16 cellular contexts compared by ENCODE assay signal in genomic region chr15:43093026-43093425, GRCh38. TPM values are rescaled to one million over a fixed set of nuclear protein-coding genes. Genes with fewer than 3 reads are reported as not detected.
DNase-seq lines count a peak whose midpoint lies in the region; ATAC-seq and TF ChIP-seq lines count a peak whose summit lies in the region.
"Had no signal": no experiment of that assay in that cellular context is flagged by ENCODE, and none has a peak within 500 bp of the region (broad histone marks: within the 10 kb centered on the region; RNA-seq: fewer than 3 reads in every experiment).

No MANE protein-coding gene starts in this region.

- no peak for TF ChIP-seq POLR2A in IMR-90 (IDR thresholded peaks at IDR 0.05; ENCODE audit: low read depth, low read length)

- H2BK5ac ChIP-seq in IMR-90 (ENCODE audit: low read depth, low read length, poor library complexity, severe bottlenecking) = peak overlapping the region; percentile 35

- H3K79me2 ChIP-seq in neural progenitor cell (ENCODE audit: low read depth) = peaks cover 89% of the 10 kb centered on the region

- no peaks in the 10 kb centered on the region for H3K27me3 Mint-ChIP-seq in neural progenitor cell (ENCODE audit: insufficient read depth, low read depth)
- H3K27me3 Mint-ChIP-seq: activated naive CD8-positive, alpha-beta T cell treated with anti-CD3 and anti-CD28 coated beads, Interleukin-2, amount 10 ng/mL, durations not matched to agents 7 days and 5 days had no signal

- BruUV-seq in IMR-90 (replicated peaks; lab: Mats Ljungman, UMichigan) = no TSS peak

- H3K27ac ChIP-seq in IMR-90 (ENCODE audit: insufficient read depth, low read length) = peak overlapping the region; percentile 34; the same call in 1 of the 2 replicates
- H3K27ac ChIP-seq in lower lobe of right lung = peak overlapping the region; percentile 5
- no peak overlapping the region for H3K27ac ChIP-seq in neural progenitor cell
- H3K27ac ChIP-seq: BLaER1, foreskin keratinocyte, upper lobe of left lung had no signal

- H3K4me3 Mint-ChIP-seq in neural progenitor cell = no peak overlapping the region
- H3K4me3 Mint-ChIP-seq: activated naive CD8-positive, alpha-beta T cell treated with anti-CD3 and anti-CD28 coated beads, Interleukin-2, amount 10 ng/mL, durations not matched to agents 7 days and 5 days had no signal

- H3K18ac ChIP-seq in IMR-90 (ENCODE audit: low read depth, low read length) = no peak overlapping the region

- no peak overlapping the region for H4K8ac ChIP-seq in IMR-90 (ENCODE audit: low read depth in 2 of 2, low read length in 2 of 2)

- H3K4ac ChIP-seq in IMR-90 (ENCODE audit: low read depth, low read length) = no peak overlapping the region

- H3K9ac ChIP-seq in IMR-90 (ENCODE audit: low read depth, low read length) = no peak overlapping the region
- H3K9ac ChIP-seq in adipocyte (ENCODE audit: low read length) = peak overlapping the region; percentile 56
- H3K9ac ChIP-seq in neural progenitor cell = no peak overlapping the region
- H3K9ac ChIP-seq: BLaER1 had no signal

- H3K27ac Mint-ChIP-seq in neural progenitor cell = no peak overlapping the region
- H3K27ac Mint-ChIP-seq: activated naive CD8-positive, alpha-beta T cell treated with anti-CD3 and anti-CD28 coated beads, Interleukin-2, amount 10 ng/mL, durations not matched to agents 7 days and 5 days had no signal

- H2BK20ac ChIP-seq in IMR-90 (ENCODE audit: low read depth, low read length) = no peak overlapping the region

- H3K79me1 ChIP-seq in IMR-90 (ENCODE audit: low read depth in 1 of 2, low read length in 2 of 2) = peaks cover 9 to 65% of the 10 kb centered on the region in 2 experiments; a peak in 3 of 4 replicates

- ATAC-seq in IMR-90 (ENCODE audit: low read depth) (peak; percentile 77), lower lobe of right lung (peak; percentile 28 to 45), HG02798 (IDR thresholded peaks at IDR 0.05; ENCODE audit: poor library complexity, unreplicated experiment) (no peak), HG02623 (IDR thresholded peaks at IDR 0.05; ENCODE audit: unreplicated experiment) (no peak)
- ATAC-seq: foreskin keratinocyte had no signal

- no peak overlapping the region for H4K5ac ChIP-seq in IMR-90 (ENCODE audit: low read depth, low read length)

- no peaks in the 10 kb centered on the region for H3F3A ChIP-seq in neural progenitor cell (ENCODE audit: low read depth)

- H2AK9ac ChIP-seq in IMR-90 (replicated peaks; ENCODE audit: low read depth, low read length, poor library complexity) = no peak overlapping the region

- H3K36me3 ChIP-seq in IMR-90 (ENCODE audit: control insufficient read depth, insufficient read depth, low read length) = peaks cover 5% of the 10 kb centered on the region
- H3K36me3 ChIP-seq in adipocyte (ENCODE audit: control insufficient read depth, insufficient read depth, low read length, severe bottlenecking) = peaks cover 4% of the 10 kb centered on the region
- no peaks in the 10 kb centered on the region for H3K36me3 ChIP-seq in lower lobe of right lung
- no peaks in the 10 kb centered on the region for H3K36me3 ChIP-seq in neural progenitor cell

- in situ Hi-C loops in IMR-90 (cut with MboI; ENCODE audit: low sequenced_read_pairs) = no loop called here

- TF ChIP-seq CTCF in AG10803 (conservative IDR thresholded peaks at IDR 0.05; ENCODE audit: low read length) = no peak
- no peak for TF ChIP-seq CTCF in IMR-90 (conservative IDR thresholded peaks at IDR 0.05; ENCODE audit: low read depth, low read length)
- TF ChIP-seq CTCF in lower lobe of right lung (IDR thresholded peaks at IDR 0.05) = no peak
- no peak for TF ChIP-seq CTCF in neural progenitor cell (IDR thresholded peaks at IDR 0.05)

- no peak overlapping the region for H4K91ac ChIP-seq in IMR-90 (ENCODE audit: insufficient read depth, low read depth, low read length)

- H3K9me3 ChIP-seq in IMR-90 (ENCODE audit: control insufficient read depth, insufficient read depth, low read length) = no peaks in the 10 kb centered on the region
- no peaks in the 10 kb centered on the region for H3K9me3 ChIP-seq in adipocyte (ENCODE audit: control insufficient read depth, low read length)
- no peaks in the 10 kb centered on the region for H3K9me3 ChIP-seq in lower lobe of right lung
- H3K9me3 ChIP-seq in neural progenitor cell (ENCODE audit: low read depth) = no peaks in the 10 kb centered on the region
- H3K9me3 ChIP-seq: BLaER1, upper lobe of left lung had no signal

- H3K56ac ChIP-seq in IMR-90 (ENCODE audit: extremely low read depth, insufficient read depth, low read length) = no peak overlapping the region

- H3K27me3 ChIP-seq in IMR-90 (ENCODE audit: control insufficient read depth, insufficient read depth, low read length) (no peaks in the 10 kb centered on the region), adipocyte (replicated peaks; ENCODE audit: control insufficient read depth, insufficient read depth, low read length) (no peaks in the 10 kb centered on the region), lower lobe of right lung (ENCODE audit: low read depth) (no peaks in the 10 kb centered on the region), neural progenitor cell (no peaks in the 10 kb centered on the region)
- H3K27me3 ChIP-seq: BLaER1, foreskin keratinocyte, upper lobe of left lung had no signal

- H3K36me3 Mint-ChIP-seq in neural progenitor cell = peaks cover 21% of the 10 kb centered on the region

- no CpG with 5 or more reads among the region's 1 CpG for WGBS in IMR-90 (ENCODE audit: extremely low coverage in 2 of 2, insufficient read length in 1 of 2), 2 experiments

- TF ChIP-seq RAD21 in IMR-90 (IDR thresholded peaks at IDR 0.05; ENCODE audit: low read length) = no peak

- no peak overlapping the region for H2BK15ac ChIP-seq in IMR-90 (ENCODE audit: low read depth, low read length)

- no peak overlapping the region for H3K14ac ChIP-seq in IMR-90 (replicated peaks; ENCODE audit: low read depth, low read length)

- no peak overlapping the region; the same call in none of the 2 replicates for H3K4me2 ChIP-seq in IMR-90 (ENCODE audit: low read depth, low read length)
- no peak overlapping the region for H3K4me2 ChIP-seq in neural progenitor cell
- H3K4me2 ChIP-seq: BLaER1 had no signal

- intact Hi-C loops in IMR-90 (cut with micrococcal nuclease) = loop anchor here (10.0 kb wide), 1 partner anchor 92 kb away; the partner anchor contains the start of gene CCNDBP1
- intact Hi-C loops in lower lobe of right lung (cut with DNase I) = no loop called here

- dilution Hi-C loops in IMR-90 (cut with HindIII; ENCODE audit: low sequenced_read_pairs, unreplicated experiment) = no loop called here

- H3K4me3 ChIP-seq in AG10803 (ENCODE audit: low read length) (no peak overlapping the region), IMR-90 (ENCODE audit: insufficient read depth, low read depth, low read length) (no peak overlapping the region), adipocyte (ENCODE audit: low read length) (peak overlapping the region; percentile 24), lower lobe of right lung (no peak overlapping the region), neural progenitor cell (no peak overlapping the region)
- H3K4me3 ChIP-seq: BLaER1, coronary artery, upper lobe of left lung had no signal

- H4K20me1 ChIP-seq in IMR-90 (ENCODE audit: insufficient read depth, low read length) (peaks cover 26% of the 10 kb centered on the region), neural progenitor cell (ENCODE audit: low read depth) (no peaks in the 10 kb centered on the region)

- CTCF ChIA-PET in IMR-90 (lab: Yijun Ruan, JAX) = no interaction called here

- H3K4me1 ChIP-seq in IMR-90 (ENCODE audit: control insufficient read depth, insufficient read depth, low read length) = peaks cover 12% of the 10 kb centered on the region
- peaks cover 43% of the 10 kb centered on the region for H3K4me1 ChIP-seq in adipocyte (ENCODE audit: control insufficient read depth, insufficient read depth, low read length)
- peaks cover 20% of the 10 kb centered on the region for H3K4me1 ChIP-seq in lower lobe of right lung
- H3K4me1 ChIP-seq in neural progenitor cell = no peaks in the 10 kb centered on the region

- no peaks in the 10 kb centered on the region for H3K9me3 Mint-ChIP-seq in neural progenitor cell
- H3K9me3 Mint-ChIP-seq: activated naive CD8-positive, alpha-beta T cell treated with anti-CD3 and anti-CD28 coated beads, Interleukin-2, amount 10 ng/mL, durations not matched to agents 7 days and 5 days had no signal

- POLR2A ChIA-PET in IMR-90 (lab: Charles Lee; ENCODE audit: unreplicated experiment) = interaction anchor here (0.6 kb wide), 1 partner anchor 22 kb away, joined by 3 read pairs; no protein-coding TSS in a partner anchor

- peaks cover 13% of the 10 kb centered on the region; the same call in 1 of the 2 replicates for H3K9me1 ChIP-seq in IMR-90 (ENCODE audit: insufficient read depth, low read length)

- H2BK120ac ChIP-seq in IMR-90 (ENCODE audit: low read depth, low read length) = no peak overlapping the region

- H3K23ac ChIP-seq in IMR-90 (ENCODE audit: low read depth, low read length) = no peak overlapping the region

- DNase-seq in AG10803 (ENCODE audit: low read depth) = peak; percentile 72
- DNase-seq in IMR-90 = peak; percentile 85
- DNase-seq in adipocyte (ENCODE audit: low read depth) = no peak
- no peak for DNase-seq in lower lobe of right lung
- DNase-seq in neural progenitor cell (ENCODE audit: low spot score) = no peak
- DNase-seq in NCI-H2227 (lab: John Stamatoyannopoulos, UW; ENCODE audit: unreplicated experiment) = no peak
- DNase-seq: activated CD4-positive, alpha-beta T cell treated with anti-CD3 and anti-CD28 coated beads for 1 hour; activated naive CD8-positive, alpha-beta T cell treated with anti-CD3 and anti-CD28 coated beads, Interleukin-2, amount 10 ng/mL, durations not matched to agents 7 days and 5 days; DMS79 treated with DMSO at 0.1 percent for 48 hours; foreskin keratinocyte; stimulated activated CD8-positive, alpha-beta memory T cell treated with anti-CD3 and anti-CD28 coated beads, Interleukin-4, amount 100 ng/mL, for 48 hours; upper lobe of left lung had no signal

- no peaks in the 10 kb centered on the region for H3K4me1 Mint-ChIP-seq in neural progenitor cell

- H2AK5ac ChIP-seq in IMR-90 (ENCODE audit: low read depth, low read length) = no peak overlapping the region

- H2AFZ ChIP-seq in IMR-90 (replicated peaks; ENCODE audit: low read length, poor library complexity) (no peak overlapping the region), neural progenitor cell (replicated peaks) (no peak overlapping the region)

TF ChIP-seq in IMR-90, 13 proteins besides CTCF, POLR2A, EP300 and RAD21 (continues in another document):
- no peak for TF ChIP-seq NFE2L2 (IDR thresholded peaks at IDR 0.05; ENCODE audit: low read depth, low read length)

RNA-seq across cellular contexts. Expression of gene UBR1, which starts 12.8 kb away (rescaled TPM):
- total RNA-seq in IMR-90 (2012; rRNA removed) (30.1 and 48.9 TPM in 2 replicates), lower lobe of right lung (32.5 TPM), neural progenitor cell (ENCODE audit: low replicate concordance) (26.0 and 33.2 TPM in 2 replicates)
- 5.0 and 6.5 TPM in 2 replicates for polyA plus RNA-seq in IMR-90 (2012; rRNA removed)
- polyA plus RNA-seq in IMR-90 (2012; cell fraction: cytosol; rRNA removed) = 1.0 and 1.1 TPM in 2 replicates
- 1.8 and 9.8 TPM in 2 replicates for polyA plus RNA-seq in IMR-90 (2012; cell fraction: nucleus; rRNA removed; ENCODE audit: low replicate concordance)

RNA-seq across cellular contexts. Expression of gene TMEM62, which starts 40.4 kb away (rescaled TPM):
- total RNA-seq in IMR-90 (2012; rRNA removed) (5.6 and 8.6 TPM in 2 replicates), lower lobe of right lung (26.2 TPM), neural progenitor cell (ENCODE audit: low replicate concordance) (6.9 and 11.9 TPM in 2 replicates)
- polyA plus RNA-seq in IMR-90 (2012; rRNA removed) = 3.1 and 3.7 TPM in 2 replicates
- polyA plus RNA-seq in IMR-90 (2012; cell fraction: cytosol; rRNA removed) = 1.6 and 2.4 TPM in 2 replicates
- polyA plus RNA-seq in IMR-90 (2012; cell fraction: nucleus; rRNA removed; ENCODE audit: low replicate concordance) = 5.0 and 15.5 TPM in 2 replicates

Comparison
In these comparisons a context has a peak if more than half of its experiments do, and no peak if none do; other contexts are left out.
1. DNase-seq: peak in AG10803 (single experiment) and IMR-90 (single experiment); none in adipocyte (single experiment), lower lobe of right lung (single experiment), neural progenitor cell (single experiment) and NCI-H2227 (single experiment).
2. ATAC-seq: peak in IMR-90 (single experiment) and lower lobe of right lung (2 of 2); none in HG02798 (single experiment) and HG02623 (single experiment).